Comparison of ENCODE assay signal across 8 cellular contexts in the genomic region with DNA sequence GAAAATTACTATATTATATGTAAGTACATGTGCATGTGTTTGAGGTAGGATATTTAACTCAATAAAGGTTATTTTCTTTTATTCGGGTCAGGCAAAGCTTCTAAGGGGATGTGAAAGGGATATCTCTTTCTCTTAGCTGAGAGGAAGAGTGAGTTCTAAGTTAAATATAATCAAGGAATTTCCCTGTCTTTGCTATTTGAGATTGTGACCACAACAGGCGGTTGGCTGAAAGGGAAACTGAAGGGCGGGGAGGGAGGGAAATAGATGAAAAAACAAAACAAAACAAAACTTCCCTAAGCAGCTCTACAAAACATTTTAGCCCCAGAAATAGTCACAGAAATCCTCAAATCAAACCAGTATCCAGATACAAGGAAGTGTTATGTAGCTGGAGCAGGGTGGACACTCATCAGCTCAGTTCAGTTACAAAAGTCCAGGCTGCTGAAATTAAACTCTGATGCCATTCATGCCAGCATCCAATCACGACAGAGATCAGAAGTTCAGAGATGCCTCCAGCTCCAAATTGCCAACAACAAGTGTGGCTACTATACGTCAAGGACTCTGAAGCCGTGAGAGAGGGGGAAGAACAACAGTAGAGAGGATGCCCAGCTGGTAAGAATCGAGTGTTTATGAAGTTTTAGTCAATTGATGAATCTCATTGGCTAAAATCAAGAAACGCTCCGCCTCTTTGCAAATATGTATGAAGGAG. TPM values are rescaled to one million over a fixed set of nuclear protein-coding genes. Genes with fewer than 3 reads are reported as not detected.
DNase-seq lines count a peak whose midpoint lies in the region; ATAC-seq and TF ChIP-seq lines count a peak whose summit lies in the region.

No MANE protein-coding gene starts in this region.

- H3K36me3 ChIP-seq in hepatocyte (replicated peaks; ENCODE audit: insufficient read depth, low read depth): no peaks in the 10 kb centered on the region
- H3K36me3 ChIP-seq in sigmoid colon: no peaks in the 10 kb centered on the region
- H3K36me3 ChIP-seq in ascending aorta: no peaks in the 10 kb centered on the region

- no peaks in the 10 kb centered on the region for H3K36me3 Mint-ChIP-seq in central memory CD8-positive, alpha-beta T cell (ENCODE audit: insufficient read depth)

- H4K20me1 ChIP-seq in hepatocyte (ENCODE audit: insufficient read depth, poor library complexity, severe bottlenecking): no peaks in the 10 kb centered on the region

- no peaks in the 10 kb centered on the region for H3K9me3 ChIP-seq in hepatocyte (ENCODE audit: low read depth)
- H3K9me3 ChIP-seq in sigmoid colon: no peaks in the 10 kb centered on the region
- H3K9me3 ChIP-seq in ascending aorta: no peaks in the 10 kb centered on the region

- no peaks in the 10 kb centered on the region for H3K27me3 ChIP-seq in hepatocyte
- no peaks in the 10 kb centered on the region for H3K27me3 ChIP-seq in sigmoid colon
- H3K27me3 ChIP-seq in ascending aorta: no peaks in the 10 kb centered on the region

- H3K4me3 ChIP-seq in hepatocyte (no peak overlapping the region), sigmoid colon (peak overlapping the region in 2 of 4 donors; percentile 6 to 12), ascending aorta (no peak overlapping the region)

- H3K79me2 ChIP-seq in hepatocyte: no peaks in the 10 kb centered on the region

- H2AFZ ChIP-seq in hepatocyte: no peak overlapping the region

- H3K4me1 ChIP-seq in hepatocyte (ENCODE audit: insufficient read depth): no peaks in the 10 kb centered on the region
- no peaks in the 10 kb centered on the region for H3K4me1 ChIP-seq in sigmoid colon
- H3K4me1 ChIP-seq in ascending aorta: peaks cover 0 to 10% of the 10 kb centered on the region in 2 donors

- H3K27ac Mint-ChIP-seq in central memory CD8-positive, alpha-beta T cell (ENCODE audit: low read depth): no peak overlapping the region

- ATAC-seq in GM19351 (IDR thresholded peaks at IDR 0.05; ENCODE audit: unreplicated experiment) (peak; percentile 66), HG03432 (IDR thresholded peaks at IDR 0.05; ENCODE audit: unreplicated experiment) (peak; percentile 78)
- peak; percentile 36 for ATAC-seq in central memory CD8-positive, alpha-beta T cell (replicated peaks; ENCODE audit: extremely low read depth, poor library complexity, severe bottlenecking)

- H3K27me3 Mint-ChIP-seq in central memory CD8-positive, alpha-beta T cell: no peaks in the 10 kb centered on the region

- 90% methylated on average over 9 of the region's 9 CpGs for WGBS in hepatocyte (ENCODE audit: low lambda C conversion rate, missing lambda C conversion rate)
- WGBS in sigmoid colon, 2 donors: 48 to 55% methylated on average over 9 of the region's 9 CpGs

- peak; percentile 40 for DNase-seq in AG08395 (ENCODE audit: low spot score)
- no peak for DNase-seq in central memory CD8-positive, alpha-beta T cell (ENCODE audit: low spot score in 2 of 2)
- DNase-seq in hepatocyte (ENCODE audit: low spot score): no peak
- DNase-seq in sigmoid colon: no peak
- DNase-seq in ascending aorta (ENCODE audit: low spot score in 2 of 2): no peak
- no peak for DNase-seq in SW 1271 (lab: John Stamatoyannopoulos, UW)

- intact Hi-C loops in sigmoid colon (cut with DNase I): no loop called here
- intact Hi-C loops in ascending aorta (cut with DNase I): no loop called here

- no peak for TF ChIP-seq POLR2A in sigmoid colon (IDR thresholded peaks at IDR 0.05)

- H3K27ac ChIP-seq in hepatocyte (no peak overlapping the region), sigmoid colon (peak overlapping the region in 2 of 4 donors; percentile 9 to 15), ascending aorta (no peak overlapping the region)

- no peak overlapping the region for H3K4me3 Mint-ChIP-seq in central memory CD8-positive, alpha-beta T cell

- TF ChIP-seq CTCF in hepatocyte (IDR thresholded peaks at IDR 0.05; ENCODE audit: poor library complexity): no peak
- TF ChIP-seq CTCF in sigmoid colon (IDR thresholded peaks at IDR 0.05): no peak
- no peak for TF ChIP-seq CTCF in ascending aorta (IDR thresholded peaks at IDR 0.05)

- no peak for TF ChIP-seq EP300 in sigmoid colon (IDR thresholded peaks at IDR 0.05)

- H3K4me2 ChIP-seq in hepatocyte: no peak overlapping the region

- no peaks in the 10 kb centered on the region for H3K9me2 ChIP-seq in hepatocyte (replicated peaks; ENCODE audit: insufficient read depth)

- peaks cover 8% of the 10 kb centered on the region for H3K4me1 Mint-ChIP-seq in central memory CD8-positive, alpha-beta T cell

- H3K9me3 Mint-ChIP-seq in central memory CD8-positive, alpha-beta T cell: no peaks in the 10 kb centered on the region

RNA-seq across cellular contexts. Expression of a gene that starts 0.4 kb away (rescaled TPM):
- total RNA-seq in hepatocyte: 2.3 and 2.4 TPM in 2 replicates
- 1.0 and 1.9 TPM in 2 replicates for polyA plus RNA-seq in hepatocyte
- under 1 TPM in 3 of 4 donors, not detected in 1; under 0.01 to 0.28 (median 0.16) TPM for total RNA-seq in sigmoid colon
- under 1 TPM in 1 of 3 donors, not detected in 2; 0.13 TPM for polyA plus RNA-seq in sigmoid colon
- total RNA-seq in ascending aorta: not detected
